Comparison of ENCODE assay signal across 8 cellular contexts in the genomic region with DNA sequence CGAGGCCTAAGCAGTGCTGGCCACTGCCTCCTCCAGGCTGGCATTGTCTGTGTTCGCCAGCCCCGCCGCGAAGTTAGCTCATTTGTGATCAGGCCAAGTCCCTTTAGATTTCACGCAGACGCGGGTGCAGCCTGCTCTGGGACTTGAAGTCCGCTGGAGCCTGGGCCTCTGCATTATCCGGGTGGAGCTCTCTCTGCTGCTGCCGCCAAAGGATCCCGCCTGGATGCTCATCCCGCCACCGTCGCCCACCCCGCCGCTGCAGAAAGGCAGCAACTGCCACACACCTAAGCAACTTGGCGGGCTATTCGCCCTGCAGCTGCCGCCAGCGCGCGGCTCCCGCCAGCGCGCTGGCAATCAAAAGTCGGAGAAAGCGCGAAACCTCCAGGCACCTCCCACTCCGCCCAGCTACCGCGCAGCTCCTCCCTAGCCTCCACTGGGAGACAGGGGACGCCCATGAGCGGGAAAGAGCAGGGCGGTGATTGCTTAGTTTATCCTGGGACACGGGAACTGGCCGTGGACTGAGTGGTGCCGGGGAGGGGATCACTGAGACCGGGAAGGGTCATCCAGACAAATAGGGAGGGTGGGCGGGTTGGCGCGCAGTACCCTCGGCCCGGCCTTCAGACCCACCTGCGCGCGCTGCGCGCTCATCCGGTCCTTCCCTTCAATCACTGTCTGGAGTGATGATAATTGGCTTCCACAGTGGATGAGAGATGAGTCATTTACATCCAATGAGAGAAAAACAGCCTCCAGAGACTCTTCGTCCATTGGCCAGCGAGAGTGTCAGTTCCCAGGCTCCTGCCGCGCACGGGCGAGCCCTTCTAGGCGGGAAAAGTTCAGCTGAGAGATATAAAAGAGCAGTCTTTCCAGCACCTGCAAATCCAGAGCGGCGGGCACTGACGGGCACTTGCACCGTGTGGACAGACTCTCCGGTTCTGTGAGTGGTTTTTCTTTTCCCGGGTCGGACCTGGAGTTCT. TPM values are rescaled to one million over a fixed set of nuclear protein-coding genes. Genes with fewer than 3 reads are reported as not detected.
DNase-seq lines count a peak whose midpoint lies in the region; TF ChIP-seq lines count a peak whose summit lies in the region.

A gene with protein sequence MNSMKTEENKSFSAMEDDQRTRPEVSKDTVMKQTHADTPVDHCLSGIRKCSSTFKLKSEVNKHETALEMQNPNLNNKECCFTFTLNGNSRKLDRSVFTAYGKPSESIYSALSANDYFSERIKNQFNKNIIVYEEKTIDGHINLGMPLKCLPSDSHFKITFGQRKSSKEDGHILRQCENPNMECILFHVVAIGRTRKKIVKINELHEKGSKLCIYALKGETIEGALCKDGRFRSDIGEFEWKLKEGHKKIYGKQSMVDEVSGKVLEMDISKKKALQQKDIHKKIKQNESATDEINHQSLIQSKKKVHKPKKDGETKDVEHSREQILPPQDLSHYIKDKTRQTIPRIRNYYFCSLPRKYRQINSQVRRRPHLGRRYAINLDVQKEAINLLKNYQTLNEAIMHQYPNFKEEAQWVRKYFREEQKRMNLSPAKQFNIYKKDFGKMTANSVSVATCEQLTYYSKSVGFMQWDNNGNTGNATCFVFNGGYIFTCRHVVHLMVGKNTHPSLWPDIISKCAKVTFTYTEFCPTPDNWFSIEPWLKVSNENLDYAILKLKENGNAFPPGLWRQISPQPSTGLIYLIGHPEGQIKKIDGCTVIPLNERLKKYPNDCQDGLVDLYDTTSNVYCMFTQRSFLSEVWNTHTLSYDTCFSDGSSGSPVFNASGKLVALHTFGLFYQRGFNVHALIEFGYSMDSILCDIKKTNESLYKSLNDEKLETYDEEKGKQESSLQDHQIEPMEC (plus strand): TSS at position 875 of the 974 bp plus-strand sequence. CDS start 2,389 bp downstream, outside the sequence.

- H3K36me3 Mint-ChIP-seq in activated naive CD4-positive, alpha-beta T cell treated with anti-CD3 and anti-CD28 coated beads for 36 hours (ENCODE audit: low read depth): peaks cover 32% of the 10 kb centered on the region
- H3K36me3 Mint-ChIP-seq in type B pancreatic cell: peaks cover 10% of the 10 kb centered on the region

- peak within 1 kb of the TSS; percentile 62 for H3K9ac ChIP-seq in ES-I3 (ENCODE audit: low read depth, low read length)

- peak within 1 kb of the TSS; percentile 87 for H3K4me3 Mint-ChIP-seq in activated naive CD4-positive, alpha-beta T cell treated with anti-CD3 and anti-CD28 coated beads for 36 hours
- peak within 1 kb of the TSS; percentile 95 for H3K4me3 Mint-ChIP-seq in type B pancreatic cell

- H3K36me3 ChIP-seq in ES-I3 (ENCODE audit: insufficient read depth, low read length): no peaks in the 10 kb centered on the region

- peak within 1 kb of the TSS; percentile 76 for H3K27ac Mint-ChIP-seq in activated naive CD4-positive, alpha-beta T cell treated with anti-CD3 and anti-CD28 coated beads for 36 hours
- peak within 1 kb of the TSS; percentile 83 for H3K27ac Mint-ChIP-seq in type B pancreatic cell

- CTCF ChIA-PET in activated naive CD4-positive, alpha-beta T cell treated with anti-CD3 and anti-CD28 coated beads for 36 hours (lab: Charles Lee): interaction anchor here (0.6 to 5.8 kb wide), 13 partner anchors 9 to 80 kb away, joined by 3 to 27 read pairs (median 3); a partner anchor contains a TSS

- peak; percentile 69 for DNase-seq in GOT3 (lab: John Stamatoyannopoulos, UW)
- peak; percentile 95 for DNase-seq in LHCN-M2 (ENCODE audit: low read depth)
- DNase-seq in SHP77 (lab: John Stamatoyannopoulos, UW): peak; percentile 81 to 82
- peak; percentile 88 for DNase-seq in activated naive CD4-positive, alpha-beta T cell treated with anti-CD3 and anti-CD28 coated beads for 36 hours
- DNase-seq in glomerular endothelial cell (ENCODE audit: extremely low read depth, low read depth, low spot score): peak; percentile 56
- DNase-seq in nucleus accumbens (lab: John Stamatoyannopoulos, UW): peak in 52 of 56 donors; percentile 11 to 87 (median 64)
- peak; percentile 78 for DNase-seq in type B pancreatic cell (ENCODE audit: extremely low spot score, unreplicated experiment)

- peaks cover 61% of the 10 kb centered on the region for H3K27me3 Mint-ChIP-seq in activated naive CD4-positive, alpha-beta T cell treated with anti-CD3 and anti-CD28 coated beads for 36 hours (ENCODE audit: low read depth)
- peaks cover 56% of the 10 kb centered on the region for H3K27me3 Mint-ChIP-seq in type B pancreatic cell

- H3K9me3 ChIP-seq in ES-I3 (ENCODE audit: control insufficient read depth, insufficient read depth, low read length): no peaks in the 10 kb centered on the region

- peak; percentile 9 for TF ChIP-seq CTCF in type B pancreatic cell (conservative IDR thresholded peaks at IDR 0.05)

- intact Hi-C loops in activated naive CD4-positive, alpha-beta T cell treated with anti-CD3 and anti-CD28 coated beads for 36 hours (cut with micrococcal nuclease): loop anchor here (1.0 to 10.0 kb wide), 9 partner anchors 36 to 528 kb away; a partner anchor contains a TSS

- H3K4me1 ChIP-seq in ES-I3 (ENCODE audit: insufficient read depth, low read length): peaks cover 3% of the 10 kb centered on the region; the same call in 1 of the 2 replicates

- H3K4me1 Mint-ChIP-seq in activated naive CD4-positive, alpha-beta T cell treated with anti-CD3 and anti-CD28 coated beads for 36 hours (ENCODE audit: low read depth): peaks cover 41% of the 10 kb centered on the region
- H3K4me1 Mint-ChIP-seq in type B pancreatic cell (ENCODE audit: unreplicated experiment): peaks cover 14% of the 10 kb centered on the region

- no peaks in the 10 kb centered on the region for H3K9me3 Mint-ChIP-seq in activated naive CD4-positive, alpha-beta T cell treated with anti-CD3 and anti-CD28 coated beads for 36 hours
- H3K9me3 Mint-ChIP-seq in type B pancreatic cell: no peaks in the 10 kb centered on the region

RNA-seq across cellular contexts. Expression of the gene that starts here (rescaled TPM):
- 37.0 and 38.9 TPM in 2 replicates for total RNA-seq in LHCN-M2 (2014; rRNA removed)
- polyA plus RNA-seq in LHCN-M2 (2012): 4.9 TPM
- total RNA-seq in activated naive CD4-positive, alpha-beta T cell treated with anti-CD3 and anti-CD28 coated beads for 36 hours: 10 to 100 TPM; 21.6 to 22.6 TPM
- 2.2 and 5.6 TPM in 2 replicates for total RNA-seq in glomerular endothelial cell
- 12.7 and 13.2 TPM in 2 replicates for total RNA-seq in type B pancreatic cell (ENCODE audit: low replicate concordance)

Comparison
In these comparisons a context has a peak if more than half of its experiments do, and no peak if none do; other contexts are left out.
1. Peak in every context shown above with its lines: DNase-seq.